8 cellular contexts compared by ENCODE assay signal in the genomic region with DNA sequence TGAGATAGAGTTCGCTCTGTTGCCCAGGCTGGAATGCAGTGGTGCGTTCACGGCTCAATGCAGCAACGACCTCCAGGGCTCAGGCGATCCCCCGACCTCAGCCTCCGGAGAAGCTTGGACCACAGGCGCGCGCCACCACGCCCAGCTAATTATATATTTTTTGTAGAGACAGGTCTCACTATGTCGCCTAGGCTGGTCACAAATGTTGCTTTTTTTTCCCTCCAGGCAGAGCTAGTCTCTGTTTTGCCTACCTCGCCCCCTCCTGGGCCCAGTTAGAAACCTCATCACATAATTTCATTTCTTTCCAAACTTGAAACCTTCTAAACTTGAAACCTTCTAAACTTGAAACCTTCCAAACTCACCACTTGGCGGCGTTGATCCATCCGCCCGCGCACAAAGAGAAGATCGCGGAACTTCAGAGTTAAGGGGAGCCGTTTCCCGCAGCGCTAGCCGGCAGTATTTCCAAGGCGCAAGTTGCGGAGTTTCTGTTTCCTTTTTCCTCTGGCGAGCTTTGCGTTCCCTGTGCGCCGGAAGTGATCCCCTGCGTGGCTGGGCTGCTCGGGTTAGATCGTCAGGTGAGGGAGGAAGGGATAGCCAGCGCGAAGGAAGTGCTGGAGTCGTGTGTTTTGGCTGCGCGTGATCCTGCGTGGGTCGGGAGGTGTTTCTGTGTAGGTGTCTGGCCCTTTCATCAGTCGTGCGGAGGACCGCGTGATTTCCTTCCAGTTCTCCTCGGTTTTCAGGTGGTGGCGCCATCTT. TPM values are rescaled to one million over a fixed set of nuclear protein-coding genes. Genes with fewer than 3 reads are reported as not detected.
DNase-seq lines count a peak whose midpoint lies in the region; ATAC-seq and TF ChIP-seq lines count a peak whose summit lies in the region.

A gene with protein sequence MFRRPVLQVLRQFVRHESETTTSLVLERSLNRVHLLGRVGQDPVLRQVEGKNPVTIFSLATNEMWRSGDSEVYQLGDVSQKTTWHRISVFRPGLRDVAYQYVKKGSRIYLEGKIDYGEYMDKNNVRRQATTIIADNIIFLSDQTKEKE (plus strand): TSS at position 523 of the 756 bp plus-strand sequence. CDS start 809 bp downstream, outside the sequence.

- CTCF ChIA-PET in WTC11 (lab: Charles Lee) = interaction anchor here (0.5 to 2.8 kb wide), 28 partner anchors 9 to 446 kb away, joined by 3 to 26 read pairs (median 5); a partner anchor contains a TSS

- H3K27me3 Mint-ChIP-seq in WTC11 (ENCODE audit: low read depth) = no peaks in the 10 kb centered on the region

- no peaks in the 10 kb centered on the region for H3K9me3 Mint-ChIP-seq in WTC11

- DNase-seq in AG08395 (ENCODE audit: low spot score) (peak; percentile 91), NCI-H2227 treated with DMSO at 0.1 percent for 48 hours (lab: John Stamatoyannopoulos, UW) (peak; percentile 99), WTC11 (ENCODE audit: low spot score) (peak; percentile 90), caudate nucleus (lab: John Stamatoyannopoulos, UW) (peak; percentile 7 to 95 (median 87)), inferior parietal cortex (ENCODE audit: extremely low spot score) (peak; percentile 99)
- DNase-seq in stimulated activated CD4-positive, alpha-beta T cell treated with anti-CD3 and anti-CD28 coated beads, Interleukin-12 subunit alpha, Interleukin-12 subunit beta, amount 100 ng/mL, for 24 hours (ENCODE audit: low read depth in 2 of 2) = peak; percentile 83 to 87

- TF ChIP-seq CTCF in WTC11 (IDR thresholded peaks at IDR 0.05) = no peak; the same call in 1 of the 2 replicates

- peaks cover 35% of the 10 kb centered on the region for H3K36me3 Mint-ChIP-seq in WTC11

- peak within 1 kb of the TSS; percentile 95 for H3K4me3 Mint-ChIP-seq in WTC11

- POLR2A ChIA-PET in WTC11 (lab: Charles Lee) = interaction anchor here (1.0 to 1.2 kb wide), 3 partner anchors 12 to 137 kb away, joined by 3 to 6 read pairs (median 3); a partner anchor contains a TSS

- peak within 1 kb of the TSS; percentile 98 for H3K27ac Mint-ChIP-seq in WTC11

- ATAC-seq in GM18873 (IDR thresholded peaks at IDR 0.05; ENCODE audit: low FRiP score, unreplicated experiment) (peak; percentile 89), HG03159 (IDR thresholded peaks at IDR 0.05; ENCODE audit: unreplicated experiment) (peak; percentile 93), WTC11 (peak; percentile 85)

- H3K27ac ChIP-seq in caudate nucleus (ENCODE audit: low read depth, low read length) = peak within 1 kb of the TSS; percentile 65

- peaks cover 25% of the 10 kb centered on the region for H3K4me1 Mint-ChIP-seq in WTC11

TF ChIP-seq in WTC11, 78 proteins besides CTCF, POLR2A, EP300 and RAD21 (continues in another document):
- TF ChIP-seq, protein P1, sequence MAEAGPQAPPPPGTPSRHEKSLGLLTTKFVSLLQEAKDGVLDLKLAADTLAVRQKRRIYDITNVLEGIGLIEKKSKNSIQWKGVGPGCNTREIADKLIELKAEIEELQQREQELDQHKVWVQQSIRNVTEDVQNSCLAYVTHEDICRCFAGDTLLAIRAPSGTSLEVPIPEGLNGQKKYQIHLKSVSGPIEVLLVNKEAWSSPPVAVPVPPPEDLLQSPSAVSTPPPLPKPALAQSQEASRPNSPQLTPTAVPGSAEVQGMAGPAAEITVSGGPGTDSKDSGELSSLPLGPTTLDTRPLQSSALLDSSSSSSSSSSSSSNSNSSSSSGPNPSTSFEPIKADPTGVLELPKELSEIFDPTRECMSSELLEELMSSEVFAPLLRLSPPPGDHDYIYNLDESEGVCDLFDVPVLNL (CRISPR knock-in tag; IDR thresholded peaks at IDR 0.05; ENCODE audit: borderline replicate concordance, low read depth) = no peak
- TF ChIP-seq, protein P2, sequence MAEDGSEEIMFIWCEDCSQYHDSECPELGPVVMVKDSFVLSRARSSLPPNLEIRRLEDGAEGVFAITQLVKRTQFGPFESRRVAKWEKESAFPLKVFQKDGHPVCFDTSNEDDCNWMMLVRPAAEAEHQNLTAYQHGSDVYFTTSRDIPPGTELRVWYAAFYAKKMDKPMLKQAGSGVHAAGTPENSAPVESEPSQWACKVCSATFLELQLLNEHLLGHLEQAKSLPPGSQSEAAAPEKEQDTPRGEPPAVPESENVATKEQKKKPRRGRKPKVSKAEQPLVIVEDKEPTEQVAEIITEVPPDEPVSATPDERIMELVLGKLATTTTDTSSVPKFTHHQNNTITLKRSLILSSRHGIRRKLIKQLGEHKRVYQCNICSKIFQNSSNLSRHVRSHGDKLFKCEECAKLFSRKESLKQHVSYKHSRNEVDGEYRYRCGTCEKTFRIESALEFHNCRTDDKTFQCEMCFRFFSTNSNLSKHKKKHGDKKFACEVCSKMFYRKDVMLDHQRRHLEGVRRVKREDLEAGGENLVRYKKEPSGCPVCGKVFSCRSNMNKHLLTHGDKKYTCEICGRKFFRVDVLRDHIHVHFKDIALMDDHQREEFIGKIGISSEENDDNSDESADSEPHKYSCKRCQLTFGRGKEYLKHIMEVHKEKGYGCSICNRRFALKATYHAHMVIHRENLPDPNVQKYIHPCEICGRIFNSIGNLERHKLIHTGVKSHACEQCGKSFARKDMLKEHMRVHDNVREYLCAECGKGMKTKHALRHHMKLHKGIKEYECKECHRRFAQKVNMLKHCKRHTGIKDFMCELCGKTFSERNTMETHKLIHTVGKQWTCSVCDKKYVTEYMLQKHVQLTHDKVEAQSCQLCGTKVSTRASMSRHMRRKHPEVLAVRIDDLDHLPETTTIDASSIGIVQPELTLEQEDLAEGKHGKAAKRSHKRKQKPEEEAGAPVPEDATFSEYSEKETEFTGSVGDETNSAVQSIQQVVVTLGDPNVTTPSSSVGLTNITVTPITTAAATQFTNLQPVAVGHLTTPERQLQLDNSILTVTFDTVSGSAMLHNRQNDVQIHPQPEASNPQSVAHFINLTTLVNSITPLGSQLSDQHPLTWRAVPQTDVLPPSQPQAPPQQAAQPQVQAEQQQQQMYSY (CRISPR knock-in tag; IDR thresholded peaks at IDR 0.05) = no peak
- TF ChIP-seq FOXJ3 (CRISPR knock-in tag; IDR thresholded peaks at IDR 0.05; ENCODE audit: borderline replicate concordance) (no peak), ZNF416 (CRISPR knock-in tag; IDR thresholded peaks at IDR 0.05) (no peak), GTF2I (CRISPR knock-in tag; conservative IDR thresholded peaks at IDR 0.05) (no peak), TEAD4 (CRISPR knock-in tag; IDR thresholded peaks at IDR 0.05) (no peak), SOX15 (CRISPR knock-in tag; IDR thresholded peaks at IDR 0.05) (no peak), ESRRA (CRISPR knock-in tag; IDR thresholded peaks at IDR 0.05; ENCODE audit: borderline replicate concordance) (no peak)
- TF ChIP-seq, protein P3, sequence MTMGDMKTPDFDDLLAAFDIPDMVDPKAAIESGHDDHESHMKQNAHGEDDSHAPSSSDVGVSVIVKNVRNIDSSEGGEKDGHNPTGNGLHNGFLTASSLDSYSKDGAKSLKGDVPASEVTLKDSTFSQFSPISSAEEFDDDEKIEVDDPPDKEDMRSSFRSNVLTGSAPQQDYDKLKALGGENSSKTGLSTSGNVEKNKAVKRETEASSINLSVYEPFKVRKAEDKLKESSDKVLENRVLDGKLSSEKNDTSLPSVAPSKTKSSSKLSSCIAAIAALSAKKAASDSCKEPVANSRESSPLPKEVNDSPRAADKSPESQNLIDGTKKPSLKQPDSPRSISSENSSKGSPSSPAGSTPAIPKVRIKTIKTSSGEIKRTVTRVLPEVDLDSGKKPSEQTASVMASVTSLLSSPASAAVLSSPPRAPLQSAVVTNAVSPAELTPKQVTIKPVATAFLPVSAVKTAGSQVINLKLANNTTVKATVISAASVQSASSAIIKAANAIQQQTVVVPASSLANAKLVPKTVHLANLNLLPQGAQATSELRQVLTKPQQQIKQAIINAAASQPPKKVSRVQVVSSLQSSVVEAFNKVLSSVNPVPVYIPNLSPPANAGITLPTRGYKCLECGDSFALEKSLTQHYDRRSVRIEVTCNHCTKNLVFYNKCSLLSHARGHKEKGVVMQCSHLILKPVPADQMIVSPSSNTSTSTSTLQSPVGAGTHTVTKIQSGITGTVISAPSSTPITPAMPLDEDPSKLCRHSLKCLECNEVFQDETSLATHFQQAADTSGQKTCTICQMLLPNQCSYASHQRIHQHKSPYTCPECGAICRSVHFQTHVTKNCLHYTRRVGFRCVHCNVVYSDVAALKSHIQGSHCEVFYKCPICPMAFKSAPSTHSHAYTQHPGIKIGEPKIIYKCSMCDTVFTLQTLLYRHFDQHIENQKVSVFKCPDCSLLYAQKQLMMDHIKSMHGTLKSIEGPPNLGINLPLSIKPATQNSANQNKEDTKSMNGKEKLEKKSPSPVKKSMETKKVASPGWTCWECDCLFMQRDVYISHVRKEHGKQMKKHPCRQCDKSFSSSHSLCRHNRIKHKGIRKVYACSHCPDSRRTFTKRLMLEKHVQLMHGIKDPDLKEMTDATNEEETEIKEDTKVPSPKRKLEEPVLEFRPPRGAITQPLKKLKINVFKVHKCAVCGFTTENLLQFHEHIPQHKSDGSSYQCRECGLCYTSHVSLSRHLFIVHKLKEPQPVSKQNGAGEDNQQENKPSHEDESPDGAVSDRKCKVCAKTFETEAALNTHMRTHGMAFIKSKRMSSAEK (CRISPR knock-in tag; IDR thresholded peaks at IDR 0.05; ENCODE audit: borderline replicate concordance) = no peak; the same call in 1 of the 2 replicates
- TF ChIP-seq, protein P4, sequence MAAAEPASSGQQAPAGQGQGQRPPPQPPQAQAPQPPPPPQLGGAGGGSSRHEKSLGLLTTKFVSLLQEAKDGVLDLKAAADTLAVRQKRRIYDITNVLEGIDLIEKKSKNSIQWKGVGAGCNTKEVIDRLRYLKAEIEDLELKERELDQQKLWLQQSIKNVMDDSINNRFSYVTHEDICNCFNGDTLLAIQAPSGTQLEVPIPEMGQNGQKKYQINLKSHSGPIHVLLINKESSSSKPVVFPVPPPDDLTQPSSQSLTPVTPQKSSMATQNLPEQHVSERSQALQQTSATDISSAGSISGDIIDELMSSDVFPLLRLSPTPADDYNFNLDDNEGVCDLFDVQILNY (CRISPR knock-in tag; IDR thresholded peaks at IDR 0.05) = no peak
- TF ChIP-seq, protein P5, sequence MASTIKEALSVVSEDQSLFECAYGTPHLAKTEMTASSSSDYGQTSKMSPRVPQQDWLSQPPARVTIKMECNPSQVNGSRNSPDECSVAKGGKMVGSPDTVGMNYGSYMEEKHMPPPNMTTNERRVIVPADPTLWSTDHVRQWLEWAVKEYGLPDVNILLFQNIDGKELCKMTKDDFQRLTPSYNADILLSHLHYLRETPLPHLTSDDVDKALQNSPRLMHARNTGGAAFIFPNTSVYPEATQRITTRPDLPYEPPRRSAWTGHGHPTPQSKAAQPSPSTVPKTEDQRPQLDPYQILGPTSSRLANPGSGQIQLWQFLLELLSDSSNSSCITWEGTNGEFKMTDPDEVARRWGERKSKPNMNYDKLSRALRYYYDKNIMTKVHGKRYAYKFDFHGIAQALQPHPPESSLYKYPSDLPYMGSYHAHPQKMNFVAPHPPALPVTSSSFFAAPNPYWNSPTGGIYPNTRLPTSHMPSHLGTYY (CRISPR knock-in tag; IDR thresholded peaks at IDR 0.05) = no peak
- TF ChIP-seq, protein P6, sequence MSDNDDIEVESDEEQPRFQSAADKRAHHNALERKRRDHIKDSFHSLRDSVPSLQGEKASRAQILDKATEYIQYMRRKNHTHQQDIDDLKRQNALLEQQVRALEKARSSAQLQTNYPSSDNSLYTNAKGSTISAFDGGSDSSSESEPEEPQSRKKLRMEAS (CRISPR knock-in tag; IDR thresholded peaks at IDR 0.05) = peak; percentile 76; the same call in 1 of the 2 replicates

RNA-seq across cellular contexts. Expression of the gene that starts here (rescaled TPM):
- 221 to 245 TPM (median 222 TPM) in 3 replicates for total RNA-seq in WTC11 (2021)

Comparison
In these comparisons a context has a peak if more than half of its experiments do, and no peak if none do; other contexts are left out.
1. Peak in every context shown above with its lines: DNase-seq, ATAC-seq and H3K27ac ChIP-seq.